8 cellular contexts compared by ENCODE assay signal in the genomic region with DNA sequence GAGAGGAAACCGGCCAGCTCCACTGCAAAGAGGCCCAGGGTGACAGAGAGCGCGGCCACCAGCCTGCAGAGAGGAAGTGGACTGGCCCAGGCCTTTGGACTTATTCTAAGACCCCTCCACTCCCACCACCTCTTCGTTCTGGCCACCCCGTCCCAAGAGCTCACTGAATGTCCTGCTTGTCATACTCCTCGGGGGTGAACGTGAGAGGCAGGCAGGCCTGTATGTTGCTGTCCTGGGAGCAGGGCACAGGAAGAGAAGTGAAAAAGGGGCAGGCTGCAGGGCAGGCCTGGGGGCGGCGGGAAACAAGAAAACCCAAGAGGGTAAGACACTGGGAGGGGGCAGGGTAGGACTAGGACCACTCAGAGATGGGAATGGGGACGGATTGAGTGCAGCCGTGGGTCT. TPM values are rescaled to one million over a fixed set of nuclear protein-coding genes. Genes with fewer than 3 reads are reported as not detected.
DNase-seq lines count a peak whose midpoint lies in the region; FAIRE-seq and TF ChIP-seq lines count a peak whose summit lies in the region.

No MANE protein-coding gene starts in this region.

- no peak for FAIRE-seq in astrocyte (lab: Jason Lieb, UNC)

- H3K9ac ChIP-seq in HUES6 (ENCODE audit: low read length) = peak overlapping the region; percentile 93
- H3K9ac ChIP-seq in astrocyte (ENCODE audit: low read length) = peak overlapping the region; percentile 94

- H4K20me1 ChIP-seq in astrocyte (ENCODE audit: insufficient read depth, low read length) = no peaks in the 10 kb centered on the region

- no peaks in the 10 kb centered on the region for H3K27me3 Mint-ChIP-seq in astrocyte (ENCODE audit: low read depth, unreplicated experiment)

- TF ChIP-seq EP300 in suprapubic skin (IDR thresholded peaks at IDR 0.05) = no peak

- peaks cover 24% of the 10 kb centered on the region for H3K4me1 ChIP-seq in HUES6 (ENCODE audit: control insufficient read depth, insufficient read depth, low read length)
- peaks cover 26% of the 10 kb centered on the region for H3K4me1 ChIP-seq in astrocyte (ENCODE audit: insufficient read depth, low read length)
- H3K4me1 ChIP-seq in suprapubic skin = peaks cover 43% of the 10 kb centered on the region

- H3K27ac Mint-ChIP-seq in astrocyte (ENCODE audit: unreplicated experiment) = peak overlapping the region; percentile 87

- WGBS in suprapubic skin = 9% methylated on average over 11 of the region's 11 CpGs

- peak overlapping the region; percentile 83 for H3K4me3 ChIP-seq in GM06990 (replicated peaks; ENCODE audit: low read depth, low read length)
- peak overlapping the region; percentile 86 for H3K4me3 ChIP-seq in HUES6 (ENCODE audit: low read depth, low read length)
- H3K4me3 ChIP-seq in astrocyte (ENCODE audit: insufficient read depth, low read depth, low read length) = peak overlapping the region; percentile 85
- H3K4me3 ChIP-seq in kidney epithelial cell (ENCODE audit: low read depth, low read length) = peak overlapping the region; percentile 69
- H3K4me3 ChIP-seq in suprapubic skin = peak overlapping the region; percentile 70

- peak overlapping the region; percentile 100 for H3K4me2 ChIP-seq in astrocyte (ENCODE audit: low read length)

- H3K36me3 Mint-ChIP-seq in astrocyte (ENCODE audit: low read depth, unreplicated experiment) = no peaks in the 10 kb centered on the region

- H3K36me3 ChIP-seq in GM06990 (ENCODE audit: control insufficient read depth, insufficient read depth, low read length) = no peaks in the 10 kb centered on the region
- no peaks in the 10 kb centered on the region for H3K36me3 ChIP-seq in HUES6 (ENCODE audit: control insufficient read depth, insufficient read depth, low read length)
- no peaks in the 10 kb centered on the region for H3K36me3 ChIP-seq in astrocyte (ENCODE audit: insufficient read depth, low read length)
- H3K36me3 ChIP-seq in kidney epithelial cell (ENCODE audit: control insufficient read depth, insufficient read depth, low read length) = no peaks in the 10 kb centered on the region
- no peaks in the 10 kb centered on the region for H3K36me3 ChIP-seq in suprapubic skin

- peak overlapping the region; percentile 97 for H3K4me3 Mint-ChIP-seq in astrocyte (ENCODE audit: unreplicated experiment)

- TF ChIP-seq POLR2A in suprapubic skin (IDR thresholded peaks at IDR 0.05) = no peak

- H3K9me3 ChIP-seq in HUES6 (ENCODE audit: control insufficient read depth, insufficient read depth, low read depth, low read length) (no peaks in the 10 kb centered on the region), astrocyte (ENCODE audit: insufficient read depth, low read depth, low read length) (no peaks in the 10 kb centered on the region), suprapubic skin (no peaks in the 10 kb centered on the region)

- no peak for TF ChIP-seq CTCF in GM06990 (IDR thresholded peaks at IDR 0.05; ENCODE audit: insufficient read depth, low read length, poor library complexity, severe bottlenecking)
- no peak for TF ChIP-seq CTCF in astrocyte (IDR thresholded peaks at IDR 0.05; ENCODE audit: insufficient read depth, low read depth, low read length)
- no peak for TF ChIP-seq CTCF in kidney epithelial cell (IDR thresholded peaks at IDR 0.05; ENCODE audit: insufficient read depth, low read length, poor library complexity, severe bottlenecking)
- TF ChIP-seq CTCF in suprapubic skin (IDR thresholded peaks at IDR 0.05) = no peak

- peaks cover 13% of the 10 kb centered on the region for H3K79me2 ChIP-seq in astrocyte (ENCODE audit: insufficient read depth, low read length)

- no peak overlapping the region for H3K27ac ChIP-seq in HUES6 (ENCODE audit: low read depth, low read length)
- H3K27ac ChIP-seq in astrocyte (ENCODE audit: low read depth, low read length) = peak overlapping the region; percentile 84
- peak overlapping the region; percentile 79 for H3K27ac ChIP-seq in suprapubic skin

- H3K27me3 ChIP-seq in GM06990 (replicated peaks; ENCODE audit: control insufficient read depth, insufficient read depth, low read length) = no peaks in the 10 kb centered on the region
- no peaks in the 10 kb centered on the region for H3K27me3 ChIP-seq in HUES6 (ENCODE audit: control insufficient read depth, insufficient read depth, low read length)
- no peaks in the 10 kb centered on the region for H3K27me3 ChIP-seq in astrocyte (ENCODE audit: insufficient read depth, low read length)
- no peaks in the 10 kb centered on the region for H3K27me3 ChIP-seq in kidney epithelial cell (ENCODE audit: control insufficient read depth, insufficient read depth, low read length)
- H3K27me3 ChIP-seq in suprapubic skin = no peaks in the 10 kb centered on the region

- H3K9me3 Mint-ChIP-seq in astrocyte (ENCODE audit: unreplicated experiment) = no peaks in the 10 kb centered on the region

- H3K4me1 Mint-ChIP-seq in astrocyte (ENCODE audit: low read depth, unreplicated experiment) = peaks cover 17% of the 10 kb centered on the region

- peak overlapping the region; percentile 98 for H2AFZ ChIP-seq in astrocyte (ENCODE audit: low read depth, low read length)

- DNase-seq in GM06990 (ENCODE audit: extremely low read depth, insufficient read length) (no peak), astrocyte (ENCODE audit: low read depth) (no peak), kidney epithelial cell (ENCODE audit: low read depth) (no peak), suprapubic skin (ENCODE audit: low spot score in 2 of 2) (peak in 1 of 2 donors; percentile 70), NCI-H82 (lab: John Stamatoyannopoulos, UW) (no peak), HPDE6-E6E7 (ENCODE audit: extremely low spot score) (no peak)
- DNase-seq in activated CD8-positive, alpha-beta memory T cell treated with anti-CD3 and anti-CD28 coated beads for 24 hours = no peak

RNA-seq across cellular contexts. Expression of a gene that starts 0.4 kb away (rescaled TPM):
- total RNA-seq in astrocyte = 9.4 and 10.1 TPM in 2 replicates
- total RNA-seq in kidney epithelial cell = 10.0 and 14.7 TPM in 2 replicates
- 10 to 100 TPM; 13.7 to 21.4 (median 19.4) TPM for total RNA-seq in suprapubic skin

RNA-seq across cellular contexts. Expression of a gene that starts 13.0 kb away (rescaled TPM):
- total RNA-seq in astrocyte (28.0 and 31.3 TPM in 2 replicates), kidney epithelial cell (7.0 and 8.0 TPM in 2 replicates), suprapubic skin (10 to 100 TPM; 41.2 to 64.3 (median 52.8) TPM)

RNA-seq across cellular contexts. Expression of a gene that starts 14.2 kb away (rescaled TPM):
- total RNA-seq in astrocyte (5.7 and 6.6 TPM in 2 replicates), kidney epithelial cell (13.3 and 16.1 TPM in 2 replicates), suprapubic skin (10 to 100 TPM in 2 of 4 donors, 1 to 10 TPM in 2; 8.1 to 10.6 (median 9.9) TPM)

RNA-seq across cellular contexts. Expression of a gene that starts 23.6 kb away (rescaled TPM):
- total RNA-seq in astrocyte (17.0 and 18.1 TPM in 2 replicates), kidney epithelial cell (11.0 and 19.4 TPM in 2 replicates), suprapubic skin (100 to 1,000 TPM; 272 to 655 (median 330) TPM)

RNA-seq across cellular contexts. Expression of a gene that starts 34.6 kb away (rescaled TPM):
- 3.7 and 7.6 TPM in 2 replicates for total RNA-seq in astrocyte
- total RNA-seq in kidney epithelial cell = 11.6 and 21.6 TPM in 2 replicates
- 10 to 100 TPM in 2 of 4 donors, 1 to 10 TPM in 2; 3.7 to 18.2 (median 9.5) TPM for total RNA-seq in suprapubic skin
